ENCODE assay signal across 1 cellular context in genomic region chr11:129787518-129787917, GRCh38.
TF ChIP-seq lines count a peak whose summit lies in the region.

No MANE protein-coding gene starts in this region.

TF ChIP-seq in K562, 482 proteins besides CTCF, POLR2A, EP300 and RAD21 (continued from another document):
- TF ChIP-seq RREB1 (CRISPR knock-in tag; IDR thresholded peaks at IDR 0.05) (no peak), SUPT5H (IDR thresholded peaks at IDR 0.05) (no peak), XRCC3 (IDR thresholded peaks at IDR 0.05) (no peak)
